ENCODE assay signal across 25 cellular contexts in genomic region chr6:39834866-39835265, GRCh38. TPM values are rescaled to one million over a fixed set of nuclear protein-coding genes. Genes with fewer than 3 reads are reported as not detected.
A peak's percentile ranks its signal among the peaks of the same experiment; 100 is the strongest.
DNase-seq lines count a peak whose midpoint lies in the region; ATAC-seq, FAIRE-seq and TF ChIP-seq lines count a peak whose summit lies in the region.
"Had no signal": no experiment of that assay in that cellular context is flagged by ENCODE, and none has a peak within 500 bp of the region (broad histone marks: within the 10 kb centered on the region; RNA-seq: fewer than 3 reads in every experiment).

No MANE protein-coding gene starts in this region.

- no peak for DNase-seq in astrocyte (ENCODE audit: low read depth)
- DNase-seq in esophagus squamous epithelium (lab: John Stamatoyannopoulos, UW) = no peak
- DNase-seq in trophoblast cell = peak; percentile 84 to 94
- DNase-seq in HEK293T (ENCODE audit: extremely low spot score) = no peak
- DNase-seq: BE2C; DMS53; GDM1; GOT3; HCEC 1CT; Kasumi-1; MG63; NCI-H1417; NCI-H187; NCI-H2227 treated with DMSO at 0.1 percent for 48 hours; NCI-H510A treated with DMSO at 0.1 percent for 48 hours; NCI-H748 treated with DMSO at 0.1 percent for 48 hours; NK-92 treated with Interleukin-12 subunit alpha and Interleukin-12 subunit beta, amount 100 ng/mL, for 24 hours; SHP77 treated with DMSO at 0.1 percent for 48 hours had no signal

- peaks cover 46% of the 10 kb centered on the region for H3K4me1 Mint-ChIP-seq in astrocyte (ENCODE audit: low read depth, unreplicated experiment)

- H3K79me2 ChIP-seq in astrocyte (ENCODE audit: insufficient read depth, low read length) = no peaks in the 10 kb centered on the region
- no peaks in the 10 kb centered on the region for H3K79me2 ChIP-seq in trophoblast cell (ENCODE audit: control insufficient read depth, insufficient read depth, low read length, poor library complexity)

- CTCF ChIA-PET in HEK293T (lab: Yijun Ruan, JAX) = no interaction called here

- no peaks in the 10 kb centered on the region for H3K9me3 ChIP-seq in astrocyte (ENCODE audit: insufficient read depth, low read depth, low read length)
- no peaks in the 10 kb centered on the region for H3K9me3 ChIP-seq in esophagus squamous epithelium
- no peaks in the 10 kb centered on the region for H3K9me3 ChIP-seq in trophoblast cell (ENCODE audit: insufficient read depth, low read depth, low read length)
- H3K9me3 ChIP-seq: A549, BE2C, MG63 had no signal

- H2BK12ac ChIP-seq in trophoblast cell (ENCODE audit: low read length) = no peak overlapping the region

- no peak overlapping the region for H3K14ac ChIP-seq in trophoblast cell (ENCODE audit: low read length)

- no peak overlapping the region for H4K12ac ChIP-seq in trophoblast cell (ENCODE audit: low read depth, low read length)

- H2AK5ac ChIP-seq in trophoblast cell (ENCODE audit: low read length) = no peak overlapping the region

- no peak overlapping the region for H3K18ac ChIP-seq in trophoblast cell (ENCODE audit: low read length)

- peaks cover 15% of the 10 kb centered on the region for H3K4me1 ChIP-seq in astrocyte (ENCODE audit: insufficient read depth, low read length)
- peaks cover 0 to 80% (median 4%) of the 10 kb centered on the region in 3 donors for H3K4me1 ChIP-seq in esophagus squamous epithelium
- peaks cover 15 to 17% of the 10 kb centered on the region in 2 experiments for H3K4me1 ChIP-seq in trophoblast cell (ENCODE audit: control insufficient read depth in 1 of 2, insufficient read depth in 2 of 2, low read length in 2 of 2)
- H3K4me1 ChIP-seq: A549, BE2C had no signal

- H3K27me3 ChIP-seq in astrocyte (ENCODE audit: insufficient read depth, low read length) (no peaks in the 10 kb centered on the region), esophagus squamous epithelium (no peaks in the 10 kb centered on the region), trophoblast cell (ENCODE audit: insufficient read depth, low read length) (no peaks in the 10 kb centered on the region)
- H3K27me3 ChIP-seq: BE2C, MG63 had no signal

- H4K8ac ChIP-seq in trophoblast cell (ENCODE audit: low read depth, low read length) = no peak overlapping the region

- H3K4me2 ChIP-seq in astrocyte (ENCODE audit: low read length) (no peak overlapping the region), trophoblast cell (ENCODE audit: low read length) (no peak overlapping the region)
- H3K4me2 ChIP-seq: A549 had no signal

- H3K27ac Mint-ChIP-seq in astrocyte (ENCODE audit: unreplicated experiment) = peak overlapping the region; percentile 81

- H3K27me3 Mint-ChIP-seq in astrocyte (ENCODE audit: low read depth, unreplicated experiment) = no peaks in the 10 kb centered on the region

- no peak overlapping the region for H3K23ac ChIP-seq in trophoblast cell (ENCODE audit: low read length)

- H3K36me3 Mint-ChIP-seq in astrocyte (ENCODE audit: low read depth, unreplicated experiment) = peaks cover 13% of the 10 kb centered on the region

- no peak for FAIRE-seq in astrocyte (lab: Jason Lieb, UNC)
- FAIRE-seq: A549, D721Med, GM18507 had no signal

- H4K20me1 ChIP-seq in astrocyte (ENCODE audit: insufficient read depth, low read length) = no peaks in the 10 kb centered on the region

- POLR2A ChIA-PET in HEK293T (lab: Yijun Ruan, JAX) = no interaction called here

- ATAC-seq in HG03457 (IDR thresholded peaks at IDR 0.05; ENCODE audit: unreplicated experiment) = no peak
- ATAC-seq in HG02852 (IDR thresholded peaks at IDR 0.05; ENCODE audit: unreplicated experiment) = no peak
- ATAC-seq: A549 had no signal

- no peak overlapping the region for H2BK5ac ChIP-seq in trophoblast cell (ENCODE audit: low read depth, low read length, poor library complexity)

- H2AFZ ChIP-seq in astrocyte (ENCODE audit: low read depth, low read length) (no peak overlapping the region), trophoblast cell (ENCODE audit: insufficient read depth, low read length, poor library complexity) (no peak overlapping the region)

- H3K4me3 Mint-ChIP-seq in astrocyte (ENCODE audit: unreplicated experiment) = no peak overlapping the region

- H3K27ac ChIP-seq in astrocyte (ENCODE audit: low read depth, low read length) (no peak overlapping the region), esophagus squamous epithelium (peak overlapping the region in 3 of 4 donors; percentile 34 to 54 (median 42)), trophoblast cell (ENCODE audit: low read depth, low read length) (no peak overlapping the region), temporal lobe (ENCODE audit: low read depth, low read length) (peak overlapping the region; percentile 98)
- H3K27ac ChIP-seq: A549, RWPE1 had no signal

- peaks cover 2% of the 10 kb centered on the region for H3K9me3 Mint-ChIP-seq in astrocyte (ENCODE audit: unreplicated experiment)

- H3K4ac ChIP-seq in trophoblast cell (ENCODE audit: low read depth, low read length) = no peak overlapping the region

- H2BK120ac ChIP-seq in trophoblast cell (ENCODE audit: insufficient read depth, low read length, poor library complexity) = no peak overlapping the region

- no peak for TF ChIP-seq CTCF in astrocyte (IDR thresholded peaks at IDR 0.05; ENCODE audit: insufficient read depth, low read depth, low read length)
- TF ChIP-seq CTCF in esophagus squamous epithelium (IDR thresholded peaks at IDR 0.05) = no peak

- intact Hi-C loops in esophagus squamous epithelium (cut with DNase I) = no loop called here

- TF ChIP-seq POLR2A in esophagus squamous epithelium (IDR thresholded peaks at IDR 0.05) = no peak

- H3K9ac ChIP-seq in astrocyte (ENCODE audit: low read length) (no peak overlapping the region), trophoblast cell (ENCODE audit: low read length) (no peak overlapping the region)

- no peaks in the 10 kb centered on the region for H3K79me1 ChIP-seq in trophoblast cell (ENCODE audit: low read length)

- H4K91ac ChIP-seq in trophoblast cell (ENCODE audit: low read depth, low read length) = no peak overlapping the region

- no peaks in the 10 kb centered on the region for H3K36me3 ChIP-seq in astrocyte (ENCODE audit: insufficient read depth, low read length)
- no peaks in the 10 kb centered on the region for H3K36me3 ChIP-seq in esophagus squamous epithelium
- no peaks in the 10 kb centered on the region for H3K36me3 ChIP-seq in trophoblast cell (ENCODE audit: control insufficient read depth in 1 of 2, insufficient read depth in 2 of 2, low read length in 2 of 2)
- H3K36me3 ChIP-seq: BE2C, MG63 had no signal

- H3K4me3 ChIP-seq in astrocyte (ENCODE audit: insufficient read depth, low read depth, low read length) (no peak overlapping the region), esophagus squamous epithelium (no peak overlapping the region), trophoblast cell (ENCODE audit: low read depth, low read length) (no peak overlapping the region)
- H3K4me3 ChIP-seq: A549, MG63 had no signal

- WGBS in esophagus squamous epithelium, 2 donors = 89 to 91% methylated on average over 5 of the region's 5 CpGs
- WGBS in trophoblast cell (ENCODE audit: extremely low coverage, insufficient coverage, insufficient read length) = no CpG with 5 or more reads among the region's 5 CpGs

TF ChIP-seq in HEK293T, 16 proteins besides CTCF, POLR2A, EP300 and RAD21:
- TF ChIP-seq HDGF (IDR thresholded peaks at IDR 0.05; ENCODE audit: borderline replicate concordance) = no peak
- TF ChIP-seq FOXM1 (IDR thresholded peaks at IDR 0.05; ENCODE audit: borderline replicate concordance) = no peak
- no peak for TF ChIP-seq LEF1 (IDR thresholded peaks at IDR 0.05; ENCODE audit: borderline replicate concordance)
- no peak for TF ChIP-seq NFRKB (IDR thresholded peaks at IDR 0.05)
- no peak for TF ChIP-seq CTBP1 (IDR thresholded peaks at IDR 0.05; ENCODE audit: borderline replicate concordance)
- no peak for TF ChIP-seq ZNF384 (IDR thresholded peaks at IDR 0.05)
- TF ChIP-seq PKNOX1 (IDR thresholded peaks at IDR 0.05) = no peak
- TF ChIP-seq SUZ12 (IDR thresholded peaks at IDR 0.05) = no peak
- no peak for TF ChIP-seq FOXA1 (IDR thresholded peaks at IDR 0.05)
- TF ChIP-seq BHLHE40 (IDR thresholded peaks at IDR 0.05; ENCODE audit: borderline replicate concordance) = no peak
- no peak for TF ChIP-seq L3MBTL2 (conservative IDR thresholded peaks at IDR 0.05)
- TF ChIP-seq SP1 (IDR thresholded peaks at IDR 0.05) = no peak
- TF ChIP-seq TARDBP (IDR thresholded peaks at IDR 0.05) = no peak
- no peak for TF ChIP-seq ELF4 (IDR thresholded peaks at IDR 0.05)
- no peak for TF ChIP-seq ARNT (IDR thresholded peaks at IDR 0.05)
- TF ChIP-seq FOXK2 (IDR thresholded peaks at IDR 0.05) = no peak

RNA-seq across cellular contexts. Expression of gene DAAM2, which starts 42.7 kb away (rescaled TPM):
- total RNA-seq in astrocyte = 38.4 and 50.3 TPM in 2 replicates
- 10 to 100 TPM in 2 of 4 donors, 1 to 10 TPM in 2; 3.7 to 55.9 (median 11.9) TPM for total RNA-seq in esophagus squamous epithelium
- 8.4 and 9.1 TPM in 2 replicates for polyA plus RNA-seq in trophoblast cell (2013)
- 10.1 TPM for total RNA-seq in temporal lobe
- polyA plus RNA-seq: A549 had no signal

Comparison
In these comparisons a context has a peak if more than half of its experiments do, and no peak if none do; other contexts are left out.
1. DNase-seq: peak in trophoblast cell (2 of 2); none in astrocyte (single experiment), esophagus squamous epithelium (single experiment) and HEK293T (single experiment).
2. H3K27ac ChIP-seq: peak in esophagus squamous epithelium (3 of 4) and temporal lobe (single experiment); none in astrocyte (single experiment) and trophoblast cell (single experiment).